Comparison of ENCODE assay signal across 8 cellular contexts in the genomic region with DNA sequence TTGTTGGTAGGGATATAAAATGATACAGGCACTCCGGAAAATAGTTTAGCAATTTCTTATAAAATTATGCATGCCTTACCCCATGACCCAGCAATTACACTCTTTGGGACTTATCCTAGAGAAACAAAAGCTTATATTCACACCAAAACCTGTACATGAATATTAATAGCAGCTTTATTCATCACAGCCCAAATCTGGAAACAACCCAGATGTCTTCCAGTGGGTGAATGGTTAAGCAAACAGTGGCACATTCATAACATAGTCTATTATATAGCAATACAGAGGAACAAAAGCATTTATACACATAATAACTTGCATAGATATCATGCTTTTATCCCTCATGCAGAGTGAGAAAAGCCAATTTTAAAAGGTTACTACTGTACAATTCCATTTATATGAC.
"Had no signal": no experiment of that assay in that cellular context is flagged by ENCODE, and none has a peak within 500 bp of the region (broad histone marks: within the 10 kb centered on the region; RNA-seq: fewer than 3 reads in every experiment).

No MANE protein-coding gene starts in this region.

- H3K4me3 ChIP-seq: GM23248, GM23338, HAP-1 had no signal

- DNase-seq: GM23248, GOT3, H7, H9, HCEC 1CT, HFFc6 had no signal

- H3K4me2 ChIP-seq: GM23338 had no signal

- H2AFZ ChIP-seq: GM23248, GM23338 had no signal

- H3K9me3 ChIP-seq: HAP-1 had no signal

- H3K4me1 ChIP-seq: HAP-1 had no signal

- H3K27ac ChIP-seq: GM23248 had no signal

- H3K36me3 ChIP-seq: HAP-1 had no signal

- H3K9ac ChIP-seq: GM23248 had no signal
